ENCODE assay signal across 1 cellular context in the genomic region with DNA sequence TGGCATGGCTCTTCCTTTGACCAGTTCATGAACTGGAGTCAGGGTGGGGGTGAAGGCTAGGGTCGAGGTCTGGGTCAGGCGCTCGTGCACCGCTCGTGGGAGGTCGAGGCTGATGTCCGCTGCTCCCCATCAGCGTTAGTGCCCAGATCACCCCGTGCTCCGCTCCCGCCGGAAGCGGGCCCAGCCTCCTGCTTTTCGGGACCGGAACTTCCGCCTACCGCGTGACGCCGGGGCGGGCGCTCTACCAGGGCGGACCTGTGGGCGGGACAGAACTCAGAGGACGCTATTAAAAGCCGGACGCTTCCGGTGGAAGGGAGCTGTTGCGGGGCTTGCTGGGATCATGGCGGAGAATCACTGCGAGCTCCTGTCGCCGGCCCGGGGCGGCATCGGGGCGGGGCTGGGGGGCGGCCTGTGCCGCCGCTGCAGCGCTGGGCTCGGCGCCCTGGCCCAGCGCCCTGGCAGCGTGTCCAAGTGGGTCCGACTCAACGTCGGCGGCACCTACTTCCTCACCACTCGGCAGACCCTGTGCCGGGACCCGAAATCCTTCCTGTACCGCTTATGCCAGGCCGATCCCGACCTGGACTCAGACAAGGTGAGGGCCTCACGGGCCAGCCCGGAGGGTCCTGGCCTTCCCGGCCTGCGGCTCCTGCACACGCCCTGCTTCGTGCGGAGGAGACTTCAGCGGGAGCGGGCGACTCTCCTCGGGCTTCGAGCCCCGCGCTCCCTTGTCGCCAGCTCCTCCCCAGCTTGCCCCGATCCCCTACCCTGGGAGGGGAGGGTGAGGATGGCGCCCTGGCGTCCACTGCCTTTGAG.
TF ChIP-seq lines count a peak whose summit lies in the region.

A gene with protein sequence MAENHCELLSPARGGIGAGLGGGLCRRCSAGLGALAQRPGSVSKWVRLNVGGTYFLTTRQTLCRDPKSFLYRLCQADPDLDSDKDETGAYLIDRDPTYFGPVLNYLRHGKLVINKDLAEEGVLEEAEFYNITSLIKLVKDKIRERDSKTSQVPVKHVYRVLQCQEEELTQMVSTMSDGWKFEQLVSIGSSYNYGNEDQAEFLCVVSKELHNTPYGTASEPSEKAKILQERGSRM (plus strand): TSS at position 315 of the 813 bp plus-strand sequence. CDS start 26 bp downstream, at position 341.

TF ChIP-seq in GM12878, 131 proteins besides CTCF, POLR2A, EP300 and RAD21 (continued from another document and continues in another):
- peak; percentile 90 for TF ChIP-seq RELB (IDR thresholded peaks at IDR 0.05; ENCODE audit: low read depth)
- TF ChIP-seq JUNB (IDR thresholded peaks at IDR 0.05), result no peak
- TF ChIP-seq ZNF207 (IDR thresholded peaks at IDR 0.05; ENCODE audit: borderline replicate concordance), result peak; percentile 97
- TF ChIP-seq, protein P1, sequence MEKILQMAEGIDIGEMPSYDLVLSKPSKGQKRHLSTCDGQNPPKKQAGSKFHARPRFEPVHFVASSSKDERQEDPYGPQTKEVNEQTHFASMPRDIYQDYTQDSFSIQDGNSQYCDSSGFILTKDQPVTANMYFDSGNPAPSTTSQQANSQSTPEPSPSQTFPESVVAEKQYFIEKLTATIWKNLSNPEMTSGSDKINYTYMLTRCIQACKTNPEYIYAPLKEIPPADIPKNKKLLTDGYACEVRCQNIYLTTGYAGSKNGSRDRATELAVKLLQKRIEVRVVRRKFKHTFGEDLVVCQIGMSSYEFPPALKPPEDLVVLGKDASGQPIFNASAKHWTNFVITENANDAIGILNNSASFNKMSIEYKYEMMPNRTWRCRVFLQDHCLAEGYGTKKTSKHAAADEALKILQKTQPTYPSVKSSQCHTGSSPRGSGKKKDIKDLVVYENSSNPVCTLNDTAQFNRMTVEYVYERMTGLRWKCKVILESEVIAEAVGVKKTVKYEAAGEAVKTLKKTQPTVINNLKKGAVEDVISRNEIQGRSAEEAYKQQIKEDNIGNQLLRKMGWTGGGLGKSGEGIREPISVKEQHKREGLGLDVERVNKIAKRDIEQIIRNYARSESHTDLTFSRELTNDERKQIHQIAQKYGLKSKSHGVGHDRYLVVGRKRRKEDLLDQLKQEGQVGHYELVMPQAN (conservative IDR thresholded peaks at IDR 0.05), result peak; percentile 73
- peak; percentile 55 for TF ChIP-seq SMAD1 (IDR thresholded peaks at IDR 0.05; ENCODE audit: low read depth, partially characterized antibody)
- peak; percentile 74 for TF ChIP-seq POLR2AphosphoS2 (IDR thresholded peaks at IDR 0.05; ENCODE audit: low read depth, low read length)
- TF ChIP-seq KLF5 (IDR thresholded peaks at IDR 0.05; ENCODE audit: partially characterized antibody), result peak; percentile 85
- peak; percentile 86 for TF ChIP-seq RUNX3 (IDR thresholded peaks at IDR 0.05; ENCODE audit: low read length)
- TF ChIP-seq ESRRA (IDR thresholded peaks at IDR 0.05; ENCODE audit: low read length), result peak; percentile 88; the same call in 1 of the 2 replicates
- TF ChIP-seq IKZF2 (IDR thresholded peaks at IDR 0.05), result no peak; a peak in 1 of 4 replicates
- TF ChIP-seq, protein P2, sequence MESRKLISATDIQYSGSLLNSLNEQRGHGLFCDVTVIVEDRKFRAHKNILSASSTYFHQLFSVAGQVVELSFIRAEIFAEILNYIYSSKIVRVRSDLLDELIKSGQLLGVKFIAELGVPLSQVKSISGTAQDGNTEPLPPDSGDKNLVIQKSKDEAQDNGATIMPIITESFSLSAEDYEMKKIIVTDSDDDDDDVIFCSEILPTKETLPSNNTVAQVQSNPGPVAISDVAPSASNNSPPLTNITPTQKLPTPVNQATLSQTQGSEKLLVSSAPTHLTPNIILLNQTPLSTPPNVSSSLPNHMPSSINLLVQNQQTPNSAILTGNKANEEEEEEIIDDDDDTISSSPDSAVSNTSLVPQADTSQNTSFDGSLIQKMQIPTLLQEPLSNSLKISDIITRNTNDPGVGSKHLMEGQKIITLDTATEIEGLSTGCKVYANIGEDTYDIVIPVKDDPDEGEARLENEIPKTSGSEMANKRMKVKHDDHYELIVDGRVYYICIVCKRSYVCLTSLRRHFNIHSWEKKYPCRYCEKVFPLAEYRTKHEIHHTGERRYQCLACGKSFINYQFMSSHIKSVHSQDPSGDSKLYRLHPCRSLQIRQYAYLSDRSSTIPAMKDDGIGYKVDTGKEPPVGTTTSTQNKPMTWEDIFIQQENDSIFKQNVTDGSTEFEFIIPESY (IDR thresholded peaks at IDR 0.05), result no peak
- TF ChIP-seq MXI1 (IDR thresholded peaks at IDR 0.05; ENCODE audit: low read depth, low read length), result peak; percentile 91
- no peak for TF ChIP-seq IRF5 (IDR thresholded peaks at IDR 0.05; ENCODE audit: borderline replicate concordance)
- no peak; the same call in 1 of the 2 replicates for TF ChIP-seq NR2F1 (conservative IDR thresholded peaks at IDR 0.05)
- TF ChIP-seq ZNF384 (IDR thresholded peaks at IDR 0.05; ENCODE audit: borderline replicate concordance, low read depth, low read length), result no peak
- no peak for TF ChIP-seq SPI1 (IDR thresholded peaks at IDR 0.05; ENCODE audit: borderline replicate concordance, insufficient read depth, low read depth, low read length)
- TF ChIP-seq STAT1 (conservative IDR thresholded peaks at IDR 0.05), result 0 out of 2 replicates have a peak, but pooled peaks have one; percentile 81
- no peak; the same call in 1 of the 2 replicates for TF ChIP-seq MYB (IDR thresholded peaks at IDR 0.05; ENCODE audit: borderline replicate concordance, low read depth, low read length)
- peak; percentile 81; the same call in 1 of the 2 replicates for TF ChIP-seq SMAD5 (IDR thresholded peaks at IDR 0.05; ENCODE audit: low read depth)
- TF ChIP-seq KAT2A (conservative IDR thresholded peaks at IDR 0.05; ENCODE audit: control insufficient read depth, low read depth, low read length), result no peak
- TF ChIP-seq NFYA (IDR thresholded peaks at IDR 0.05; ENCODE audit: borderline replicate concordance, low read depth, low read length), result no peak
- TF ChIP-seq MEF2B (IDR thresholded peaks at IDR 0.05; ENCODE audit: partially characterized antibody, poor library complexity, severe bottlenecking), result peak; percentile 13
- peak; percentile 73; the same call in 1 of the 2 replicates for TF ChIP-seq RFX5 (IDR thresholded peaks at IDR 0.05; ENCODE audit: low read depth, low read length)
- TF ChIP-seq TARDBP (IDR thresholded peaks at IDR 0.05; ENCODE audit: borderline replicate concordance), result peak; percentile 87
- no peak for TF ChIP-seq NFIC (IDR thresholded peaks at IDR 0.05; ENCODE audit: low read depth, low read length)
- TF ChIP-seq BCL11A (IDR thresholded peaks at IDR 0.05; ENCODE audit: low read depth, low read length), result no peak
- TF ChIP-seq MTA3 (IDR thresholded peaks at IDR 0.05; ENCODE audit: borderline replicate concordance, low read length), result no peak
- peak in 1 of 2 experiments; percentile 66; a peak in 1 of 4 replicates for TF ChIP-seq ETV6 (conservative IDR thresholded peaks at IDR 0.05 in 1 of 2, IDR thresholded peaks at IDR 0.05 in 1 of 2; ENCODE audit: borderline replicate concordance in 1 of 2, low read depth in 1 of 2)
- TF ChIP-seq SRF (IDR thresholded peaks at IDR 0.05; ENCODE audit: low read depth in 2 of 2, low read length in 2 of 2), result peak; percentile 54 to 89; a peak in 3 of 4 replicates
- no peak for TF ChIP-seq WRNIP1 (IDR thresholded peaks at IDR 0.05; ENCODE audit: borderline replicate concordance, low read depth, low read length)
- TF ChIP-seq DPF2 (IDR thresholded peaks at IDR 0.05), result peak; percentile 62; the same call in 1 of the 2 replicates
- TF ChIP-seq, protein P3, sequence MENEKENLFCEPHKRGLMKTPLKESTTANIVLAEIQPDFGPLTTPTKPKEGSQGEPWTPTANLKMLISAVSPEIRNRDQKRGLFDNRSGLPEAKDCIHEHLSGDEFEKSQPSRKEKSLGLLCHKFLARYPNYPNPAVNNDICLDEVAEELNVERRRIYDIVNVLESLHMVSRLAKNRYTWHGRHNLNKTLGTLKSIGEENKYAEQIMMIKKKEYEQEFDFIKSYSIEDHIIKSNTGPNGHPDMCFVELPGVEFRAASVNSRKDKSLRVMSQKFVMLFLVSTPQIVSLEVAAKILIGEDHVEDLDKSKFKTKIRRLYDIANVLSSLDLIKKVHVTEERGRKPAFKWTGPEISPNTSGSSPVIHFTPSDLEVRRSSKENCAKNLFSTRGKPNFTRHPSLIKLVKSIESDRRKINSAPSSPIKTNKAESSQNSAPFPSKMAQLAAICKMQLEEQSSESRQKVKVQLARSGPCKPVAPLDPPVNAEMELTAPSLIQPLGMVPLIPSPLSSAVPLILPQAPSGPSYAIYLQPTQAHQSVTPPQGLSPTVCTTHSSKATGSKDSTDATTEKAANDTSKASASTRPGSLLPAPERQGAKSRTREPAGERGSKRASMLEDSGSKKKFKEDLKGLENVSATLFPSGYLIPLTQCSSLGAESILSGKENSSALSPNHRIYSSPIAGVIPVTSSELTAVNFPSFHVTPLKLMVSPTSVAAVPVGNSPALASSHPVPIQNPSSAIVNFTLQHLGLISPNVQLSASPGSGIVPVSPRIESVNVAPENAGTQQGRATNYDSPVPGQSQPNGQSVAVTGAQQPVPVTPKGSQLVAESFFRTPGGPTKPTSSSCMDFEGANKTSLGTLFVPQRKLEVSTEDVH (IDR thresholded peaks at IDR 0.05; ENCODE audit: low read depth, partially characterized antibody), result peak; percentile 93
- TF ChIP-seq YBX1 (IDR thresholded peaks at IDR 0.05), result no peak
- TF ChIP-seq SREBF1 (IDR thresholded peaks at IDR 0.05; ENCODE audit: low read length), result peak; percentile 82
- TF ChIP-seq PRDM15 (CRISPR knock-in tag; IDR thresholded peaks at IDR 0.05), result no peak
- TF ChIP-seq, protein P4, sequence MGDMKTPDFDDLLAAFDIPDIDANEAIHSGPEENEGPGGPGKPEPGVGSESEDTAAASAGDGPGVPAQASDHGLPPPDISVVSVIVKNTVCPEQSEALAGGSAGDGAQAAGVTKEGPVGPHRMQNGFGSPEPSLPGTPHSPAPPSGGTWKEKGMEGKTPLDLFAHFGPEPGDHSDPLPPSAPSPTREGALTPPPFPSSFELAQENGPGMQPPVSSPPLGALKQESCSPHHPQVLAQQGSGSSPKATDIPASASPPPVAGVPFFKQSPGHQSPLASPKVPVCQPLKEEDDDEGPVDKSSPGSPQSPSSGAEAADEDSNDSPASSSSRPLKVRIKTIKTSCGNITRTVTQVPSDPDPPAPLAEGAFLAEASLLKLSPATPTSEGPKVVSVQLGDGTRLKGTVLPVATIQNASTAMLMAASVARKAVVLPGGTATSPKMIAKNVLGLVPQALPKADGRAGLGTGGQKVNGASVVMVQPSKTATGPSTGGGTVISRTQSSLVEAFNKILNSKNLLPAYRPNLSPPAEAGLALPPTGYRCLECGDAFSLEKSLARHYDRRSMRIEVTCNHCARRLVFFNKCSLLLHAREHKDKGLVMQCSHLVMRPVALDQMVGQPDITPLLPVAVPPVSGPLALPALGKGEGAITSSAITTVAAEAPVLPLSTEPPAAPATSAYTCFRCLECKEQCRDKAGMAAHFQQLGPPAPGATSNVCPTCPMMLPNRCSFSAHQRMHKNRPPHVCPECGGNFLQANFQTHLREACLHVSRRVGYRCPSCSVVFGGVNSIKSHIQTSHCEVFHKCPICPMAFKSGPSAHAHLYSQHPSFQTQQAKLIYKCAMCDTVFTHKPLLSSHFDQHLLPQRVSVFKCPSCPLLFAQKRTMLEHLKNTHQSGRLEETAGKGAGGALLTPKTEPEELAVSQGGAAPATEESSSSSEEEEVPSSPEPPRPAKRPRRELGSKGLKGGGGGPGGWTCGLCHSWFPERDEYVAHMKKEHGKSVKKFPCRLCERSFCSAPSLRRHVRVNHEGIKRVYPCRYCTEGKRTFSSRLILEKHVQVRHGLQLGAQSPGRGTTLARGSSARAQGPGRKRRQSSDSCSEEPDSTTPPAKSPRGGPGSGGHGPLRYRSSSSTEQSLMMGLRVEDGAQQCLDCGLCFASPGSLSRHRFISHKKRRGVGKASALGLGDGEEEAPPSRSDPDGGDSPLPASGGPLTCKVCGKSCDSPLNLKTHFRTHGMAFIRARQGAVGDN (IDR thresholded peaks at IDR 0.05), result peak; percentile 83
